14 cellular contexts compared by ENCODE assay signal in genomic region chr7:5973580-5973979, GRCh38. TPM values are rescaled to one million over a fixed set of nuclear protein-coding genes. Genes with fewer than 3 reads are reported as not detected.
A peak's percentile ranks its signal among the peaks of the same experiment; 100 is the strongest.
DNase-seq lines count a peak whose midpoint lies in the region; ATAC-seq, FAIRE-seq and TF ChIP-seq lines count a peak whose summit lies in the region.
"Not testable (repeated sequence)": the region's sequence is repeated elsewhere in the genome, so short reads cannot be mapped to it uniquely, and the experiment has no call there.
"Had no signal": no experiment of that assay in that cellular context is flagged by ENCODE, and none has a peak within 500 bp of the region (broad histone marks: within the 10 kb centered on the region; RNA-seq: fewer than 3 reads in every experiment).

No MANE protein-coding gene starts in this region.

- not testable (repeated sequence) for H3K27me3 ChIP-seq in Panc1 (ENCODE audit: control insufficient read depth, insufficient read depth, low read length); GM12878 (replicated peaks in 1 of 2; ENCODE audit: control insufficient read depth in 2 of 2, insufficient read depth in 2 of 2, low read length in 1 of 2); left lung; upper lobe of right lung

- not testable (repeated sequence) for H3K4me3 ChIP-seq in Panc1 (ENCODE audit: low read depth in 2 of 2, low read length in 2 of 2); GM12878; left lung; upper lobe of right lung

- not testable (repeated sequence) for H3K4me2 ChIP-seq in GM12878 (ENCODE audit: control insufficient read depth, insufficient read depth)

- RAD21 ChIA-PET in GM12878 (lab: Charles Lee; ENCODE audit: unreplicated experiment): not testable (repeated sequence)

- H3K9ac ChIP-seq in GM12878 (ENCODE audit: control insufficient read depth, insufficient read depth, low read length): not testable (repeated sequence)

- intact Hi-C loops in Panc1 (cut with micrococcal nuclease; ENCODE audit: unreplicated experiment); GM12878 (cut with micrococcal nuclease; ENCODE audit: unreplicated experiment); left lung (cut with DNase I); upper lobe of right lung (cut with DNase I): not testable (repeated sequence)

- in situ Hi-C loops in Panc1 (cut with HindIII; ENCODE audit: low pct_unique_long_range_greater_than_20kb, low sequenced_read_pairs); GM12878 (cut with MboI): not testable (repeated sequence)

- no CpG with 5 or more reads among the region's 8 CpGs for WGBS in GM12878 (ENCODE audit: insufficient coverage, insufficient replicate concordance, low lambda C conversion rate, missing lambda C conversion rate)

- SMC1A ChIA-PET in GM12878 (lab: Charles Lee; ENCODE audit: uncharacterized antibody, unreplicated experiment): not testable (repeated sequence)

- not testable (repeated sequence) for TF ChIP-seq CTCF in Panc1 (IDR thresholded peaks at IDR 0.05); GM12878 (IDR thresholded peaks at IDR 0.05 in 2 of 3, conservative IDR thresholded peaks at IDR 0.05 in 1 of 3; ENCODE audit: control insufficient read depth in 2 of 3, extremely low read depth in 1 of 3, insufficient read depth in 1 of 3, low read depth in 3 of 3, low read length in 3 of 3); left lung (IDR thresholded peaks at IDR 0.05); upper lobe of right lung (IDR thresholded peaks at IDR 0.05)

- H3K27ac ChIP-seq in Panc1 (ENCODE audit: low read length); GM12878 (ENCODE audit: control insufficient read depth, insufficient read depth); left lung; upper lobe of right lung: not testable (repeated sequence)

- BruUV-seq in Panc1 (replicated peaks; lab: Mats Ljungman, UMichigan): TSS peak; percentile 85
- TSS peak; percentile 66 for BruUV-seq in GM12878 (replicated peaks; lab: Mats Ljungman, UMichigan)

- CTCF ChIA-PET in Panc1 (lab: Charles Lee); GM12878 (lab: Yijun Ruan, JAX): not testable (repeated sequence)

- not testable (repeated sequence) for ATAC-seq in Panc1, GM12878
- peak; percentile 85 for ATAC-seq in left lung
- peak; percentile 38 for ATAC-seq in upper lobe of right lung

- not testable (repeated sequence) for H4K20me1 ChIP-seq in GM12878 (ENCODE audit: control insufficient read depth, insufficient read depth)

- not testable (repeated sequence) for FAIRE-seq in GM12878 (lab: Jason Lieb, UNC)

- not testable (repeated sequence) for TF ChIP-seq EP300 in GM12878 (IDR thresholded peaks at IDR 0.05; ENCODE audit: borderline replicate concordance in 1 of 2, control insufficient read depth in 1 of 2, low read depth in 2 of 2, low read length in 2 of 2)

- not testable (repeated sequence) for DNase-seq in Panc1 (ENCODE audit: low read depth, low spot score); GM12878 (ENCODE audit: low read depth, low spot score); left lung; upper lobe of right lung

- POLR2A ChIA-PET in Panc1 (lab: Charles Lee); GM12878 (lab: Charles Lee): not testable (repeated sequence)

- not testable (repeated sequence) for TF ChIP-seq RAD21 in GM12878 (IDR thresholded peaks at IDR 0.05; ENCODE audit: insufficient read depth, low read depth, low read length)

- TF ChIP-seq POLR2A in GM12878 (IDR thresholded peaks at IDR 0.05; ENCODE audit: low read depth, low read length): not testable (repeated sequence)

- not testable (repeated sequence) for H3K9me3 ChIP-seq in Panc1 (ENCODE audit: control insufficient read depth, insufficient read depth, low read depth, low read length); GM12878 (replicated peaks; ENCODE audit: control insufficient read depth, insufficient read depth, low read length); left lung; upper lobe of right lung

- not testable (repeated sequence) for H2AFZ ChIP-seq in GM12878 (ENCODE audit: control insufficient read depth, low read depth, low read length)

- not testable (repeated sequence) for H3K4me1 ChIP-seq in Panc1 (ENCODE audit: control insufficient read depth, insufficient read depth, low read length); GM12878 (ENCODE audit: control insufficient read depth, insufficient read depth, low read length); left lung; upper lobe of right lung

- H3K79me2 ChIP-seq in GM12878 (ENCODE audit: control insufficient read depth, insufficient read depth, low read length): not testable (repeated sequence)

- H3K36me3 ChIP-seq in Panc1 (ENCODE audit: control insufficient read depth, insufficient read depth, low read length); GM12878 (ENCODE audit: control insufficient read depth in 2 of 2, insufficient read depth in 2 of 2, low read length in 1 of 2); upper lobe of right lung: not testable (repeated sequence)
- peaks cover 0 to 18% of the 10 kb centered on the region in 2 donors for H3K36me3 ChIP-seq in left lung

RNA-seq across cellular contexts. Expression of gene RSPH10B, which starts 3.1 kb away (rescaled TPM):
- total RNA-seq in Panc1 (2021; ENCODE audit: unreplicated experiment) (0.26 TPM), GM12878 (2014; rRNA removed) (0.05 TPM in 1 of 2 replicates, not detected in the other), GM12878 (2014; rRNA removed; fragmentation: Illumina TruSeq; extraction: Trizol) (0.23 TPM in 1 of 2 replicates, not detected in the other), GM12878 (2021) (0.35 TPM in 1 of 2 replicates, not detected in the other), left lung (1 to 10 TPM in 1 of 2 donors, under 1 TPM in 1; 0.09 to 1.5 TPM), upper lobe of right lung (not detected)
- not detected for polyA plus RNA-seq in Panc1 (2012; ENCODE audit: insufficient read length)
- total RNA-seq in GM12878 (2013; cell fraction: nucleolus; rRNA removed): 0.81 TPM in 1 of 2 replicates, not detected in the other
- not detected for polyA plus RNA-seq in GM12878 (2011; ENCODE audit: low read depth)
- polyA plus RNA-seq in GM12878 (2011; rRNA removed) (0.03 TPM in 1 of 2 replicates, not detected in the other), GM12878 (2014; fragmentation: Illumina TruSeq; extraction: Trizol) (not detected in 2 replicates), GM12878 (2014; fragmentation: Nextera tagmentation; extraction: Ambion mirVana) (not detected), GM12878 (2014; rRNA removed) (not detected in 2 replicates), GM12878 (2016; fragmentation: Nextera tagmentation; extraction: Ambion mirVana) (not detected)
- not detected in 2 replicates for polyA plus RNA-seq in GM12878 (2011; cell fraction: cytosol; rRNA removed)
- polyA plus RNA-seq in GM12878 (2011; cell fraction: nucleus; rRNA removed): 0.15 and 0.27 TPM in 2 replicates
- polyA plus RNA-seq in GM12878 (2012): 0.08 TPM in 1 of 2 replicates, not detected in the other
- polyA minus RNA-seq in GM12878 (2011; rRNA and poly(A)+ RNA removed): not detected in 2 replicates
- polyA minus RNA-seq in GM12878 (2011; cell fraction: cytosol; rRNA and poly(A)+ RNA removed): not detected in 2 replicates
- 0.96 TPM in 1 of 2 replicates, not detected in the other for polyA minus RNA-seq in GM12878 (2011; cell fraction: nucleus; rRNA and poly(A)+ RNA removed)
- total RNA-seq: A172; Caco-2; CD4-positive, alpha-beta memory T cell; CD4-positive, alpha-beta T cell; CD4-positive, CD25-positive, alpha-beta regulatory T cell; CD8-positive, alpha-beta memory T cell had no signal
- polyA plus RNA-seq: BJ; CD14-positive monocyte; CD4-positive, alpha-beta memory T cell; CD4-positive, CD25-positive, alpha-beta regulatory T cell; CD8-positive, alpha-beta memory T cell had no signal

RNA-seq across cellular contexts. Expression of gene PMS2, which starts 35.3 kb away (rescaled TPM):
- total RNA-seq in Panc1 (2021; ENCODE audit: unreplicated experiment) (40.2 TPM), GM12878 (2014; rRNA removed) (19.6 and 22.9 TPM in 2 replicates), GM12878 (2014; rRNA removed; fragmentation: Illumina TruSeq; extraction: Trizol) (25.4 and 25.5 TPM in 2 replicates), GM12878 (2021) (19.3 and 21.4 TPM in 2 replicates), left lung (10 to 100 TPM; 11.8 to 12.3 TPM), upper lobe of right lung (12.5 TPM)
- 29.2 TPM for polyA plus RNA-seq in Panc1 (2012; ENCODE audit: insufficient read length)
- 52.9 and 53.1 TPM in 2 replicates for total RNA-seq in GM12878 (2013; cell fraction: nucleolus; rRNA removed)
- polyA plus RNA-seq in GM12878 (2011; ENCODE audit: low read depth): 6.8 TPM
- polyA plus RNA-seq in GM12878 (2011; rRNA removed) (16.8 and 20.5 TPM in 2 replicates), GM12878 (2014; fragmentation: Illumina TruSeq; extraction: Trizol) (19.8 and 23.0 TPM in 2 replicates), GM12878 (2014; fragmentation: Nextera tagmentation; extraction: Ambion mirVana) (1 to 10 TPM; 3.6 to 4.7 TPM), GM12878 (2014; rRNA removed) (13.2 and 14.0 TPM in 2 replicates), GM12878 (2016; fragmentation: Nextera tagmentation; extraction: Ambion mirVana) (10 to 100 TPM; 17.9 to 18.0 TPM)
- polyA plus RNA-seq in GM12878 (2011; cell fraction: cytosol; rRNA removed): 10.7 and 11.0 TPM in 2 replicates
- 9.7 and 11.8 TPM in 2 replicates for polyA plus RNA-seq in GM12878 (2011; cell fraction: nucleus; rRNA removed)
- polyA plus RNA-seq in GM12878 (2012): 8.9 and 11.5 TPM in 2 replicates
- 19.5 and 20.5 TPM in 2 replicates for polyA minus RNA-seq in GM12878 (2011; rRNA and poly(A)+ RNA removed)
- 5.2 and 13.9 TPM in 2 replicates for polyA minus RNA-seq in GM12878 (2011; cell fraction: cytosol; rRNA and poly(A)+ RNA removed)
- polyA minus RNA-seq in GM12878 (2011; cell fraction: nucleus; rRNA and poly(A)+ RNA removed): 8.1 and 13.1 TPM in 2 replicates

RNA-seq across cellular contexts. Expression of gene AIMP2, which starts 35.5 kb away (rescaled TPM):
- total RNA-seq in Panc1 (2021; ENCODE audit: unreplicated experiment) (126 TPM), GM12878 (2014; rRNA removed) (82.3 and 94.3 TPM in 2 replicates), GM12878 (2014; rRNA removed; fragmentation: Illumina TruSeq; extraction: Trizol) (57.2 and 59.9 TPM in 2 replicates), GM12878 (2021) (61.0 and 61.8 TPM in 2 replicates), left lung (10 to 100 TPM; 24.9 to 35.5 TPM), upper lobe of right lung (20.3 TPM)
- polyA plus RNA-seq in Panc1 (2012; ENCODE audit: insufficient read length): 87.7 TPM
- total RNA-seq in GM12878 (2013; cell fraction: nucleolus; rRNA removed): 13.2 and 13.4 TPM in 2 replicates
- 19.8 TPM for polyA plus RNA-seq in GM12878 (2011; ENCODE audit: low read depth)
- polyA plus RNA-seq in GM12878 (2011; rRNA removed) (40.2 and 52.9 TPM in 2 replicates), GM12878 (2014; fragmentation: Illumina TruSeq; extraction: Trizol) (29.5 and 46.7 TPM in 2 replicates), GM12878 (2014; fragmentation: Nextera tagmentation; extraction: Ambion mirVana) (10 to 100 TPM; 55.6 to 80.0 TPM), GM12878 (2014; rRNA removed) (91.7 and 95.0 TPM in 2 replicates), GM12878 (2016; fragmentation: Nextera tagmentation; extraction: Ambion mirVana) (100 to 1,000 TPM; 129 to 130 TPM)
- polyA plus RNA-seq in GM12878 (2011; cell fraction: cytosol; rRNA removed): 70.8 and 80.2 TPM in 2 replicates
- 26.7 and 41.8 TPM in 2 replicates for polyA plus RNA-seq in GM12878 (2011; cell fraction: nucleus; rRNA removed)
- 19.0 and 21.6 TPM in 2 replicates for polyA plus RNA-seq in GM12878 (2012)
- polyA minus RNA-seq in GM12878 (2011; rRNA and poly(A)+ RNA removed): 33.1 and 43.8 TPM in 2 replicates
- 17.5 and 27.4 TPM in 2 replicates for polyA minus RNA-seq in GM12878 (2011; cell fraction: cytosol; rRNA and poly(A)+ RNA removed)
- polyA minus RNA-seq in GM12878 (2011; cell fraction: nucleus; rRNA and poly(A)+ RNA removed): 11.0 and 23.6 TPM in 2 replicates

RNA-seq across cellular contexts. Expression of gene ANKRD61, which starts 57.6 kb away (rescaled TPM):
- total RNA-seq in Panc1 (2021; ENCODE audit: unreplicated experiment) (0.18 TPM), GM12878 (2014; rRNA removed) (0.11 and 0.16 TPM in 2 replicates), GM12878 (2014; rRNA removed; fragmentation: Illumina TruSeq; extraction: Trizol) (0.18 and 0.22 TPM in 2 replicates), GM12878 (2021) (0.18 TPM in 1 of 2 replicates, not detected in the other), left lung (under 1 TPM; 0.26 to 0.29 TPM), upper lobe of right lung (not detected)
- 1.1 TPM for polyA plus RNA-seq in Panc1 (2012; ENCODE audit: insufficient read length)
- 0.33 TPM in 1 of 2 replicates, not detected in the other for total RNA-seq in GM12878 (2013; cell fraction: nucleolus; rRNA removed)
- polyA plus RNA-seq in GM12878 (2011; ENCODE audit: low read depth): 0.52 TPM
- polyA plus RNA-seq in GM12878 (2011; rRNA removed) (0.18 TPM in 1 of 2 replicates, not detected in the other), GM12878 (2014; fragmentation: Illumina TruSeq; extraction: Trizol) (0.34 and 0.35 TPM in 2 replicates), GM12878 (2014; fragmentation: Nextera tagmentation; extraction: Ambion mirVana) (under 1 TPM; 0.20 to 0.37 TPM), GM12878 (2014; rRNA removed) (0.22 and 0.64 TPM in 2 replicates), GM12878 (2016; fragmentation: Nextera tagmentation; extraction: Ambion mirVana) (under 1 TPM; 0.51 to 0.57 TPM)
- 0.13 and 0.18 TPM in 2 replicates for polyA plus RNA-seq in GM12878 (2011; cell fraction: cytosol; rRNA removed)
- 0.31 and 0.56 TPM in 2 replicates for polyA plus RNA-seq in GM12878 (2011; cell fraction: nucleus; rRNA removed)
- 0.49 and 0.87 TPM in 2 replicates for polyA plus RNA-seq in GM12878 (2012)
- polyA minus RNA-seq in GM12878 (2011; rRNA and poly(A)+ RNA removed): 0.29 and 0.41 TPM in 2 replicates
- not detected in 2 replicates for polyA minus RNA-seq in GM12878 (2011; cell fraction: cytosol; rRNA and poly(A)+ RNA removed)
- polyA minus RNA-seq in GM12878 (2011; cell fraction: nucleus; rRNA and poly(A)+ RNA removed): not detected in 2 replicates
- total RNA-seq: A172; B cell; CD4-positive, alpha-beta memory T cell; CD4-positive, alpha-beta T cell; CD4-positive, CD25-positive, alpha-beta regulatory T cell; CD8-positive, alpha-beta T cell had no signal
- polyA plus RNA-seq: CD14-positive monocyte; CD8-positive, alpha-beta memory T cell had no signal
